Comparison of ENCODE assay signal across 18 cellular contexts in the genomic region with DNA sequence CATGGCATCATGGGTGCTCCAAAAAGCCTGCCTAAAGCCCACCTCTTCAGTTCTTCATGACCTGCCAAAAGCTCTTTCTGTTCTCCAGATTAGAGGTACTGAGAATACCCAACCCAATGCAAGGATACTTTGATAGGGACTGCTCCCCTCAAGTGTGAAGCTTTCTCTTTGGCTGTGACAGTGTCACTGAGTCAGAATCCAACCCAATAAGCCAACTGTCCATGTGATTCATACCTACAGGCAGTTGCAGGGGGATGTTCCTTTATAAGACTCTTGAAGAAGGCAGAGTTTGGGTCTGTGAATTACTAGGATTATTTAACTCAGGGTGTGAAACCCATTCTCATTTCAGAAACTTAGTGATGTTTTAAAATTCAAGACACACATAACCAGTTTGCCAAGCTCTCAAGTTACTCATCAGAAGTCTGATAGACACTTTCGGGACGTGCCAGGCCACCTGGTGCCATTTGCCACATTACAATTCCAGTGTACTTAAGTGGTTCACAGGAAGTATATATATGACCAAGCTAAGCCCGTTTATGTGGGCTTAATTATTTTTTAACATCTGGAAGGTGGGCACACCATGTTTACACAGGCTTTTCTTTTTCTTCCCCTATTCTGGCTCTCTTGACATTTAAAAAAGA.
"Had no signal": no experiment of that assay in that cellular context is flagged by ENCODE, and none has a peak within 500 bp of the region (broad histone marks: within the 10 kb centered on the region; RNA-seq: fewer than 3 reads in every experiment).

No MANE protein-coding gene starts in this region.

- H3K4me1 Mint-ChIP-seq: memory B cell, naive B cell had no signal

- H3K27ac ChIP-seq: body of pancreas, heart right ventricle, stomach, thoracic aorta, upper lobe of right lung had no signal

- H3K9me3 Mint-ChIP-seq: effector memory CD8-positive, alpha-beta T cell had no signal

- H3K4me3 ChIP-seq: body of pancreas, heart right ventricle, stomach, thoracic aorta, upper lobe of right lung had no signal

- H3K4me3 Mint-ChIP-seq: effector memory CD8-positive, alpha-beta T cell; memory B cell; naive B cell; neural crest cell had no signal

- H3K9me3 ChIP-seq: body of pancreas, heart right ventricle, stomach, thoracic aorta, upper lobe of right lung had no signal

- H3K27me3 Mint-ChIP-seq: effector memory CD8-positive, alpha-beta T cell; naive B cell had no signal

- ATAC-seq: body of pancreas; effector memory CD8-positive, alpha-beta T cell; heart right ventricle; upper lobe of right lung had no signal

- H3K36me3 Mint-ChIP-seq: memory B cell, naive B cell had no signal

- DNase-seq: activated CD4-positive, alpha-beta T cell treated with anti-CD3 and anti-CD28 coated beads for 4 hours; activated CD8-positive, alpha-beta memory T cell treated with anti-CD3 and anti-CD28 coated beads for 24 hours; activated CD8-positive, alpha-beta memory T cell treated with anti-CD3 and anti-CD28 coated beads, Interleukin-2, amount 50 U/mL, for 48 hours; activated naive CD4-positive, alpha-beta T cell; body of pancreas; caudate nucleus; effector memory CD8-positive, alpha-beta T cell; heart right ventricle; kidney glomerular epithelial cell; naive B cell; stimulated activated CD4-positive, alpha-beta T cell treated with anti-CD3 and anti-CD28 coated beads, Interleukin-12 subunit alpha, Interleukin-12 subunit beta, amount 100 ng/mL, for 4 hours; stimulated activated CD4-positive, alpha-beta T cell treated with anti-CD3 and anti-CD28 coated beads, Interleukin-2, amount 100 ng/mL, for 24 hours; stomach; SW 1271; upper lobe of right lung had no signal

- H3K4me1 ChIP-seq: upper lobe of right lung had no signal

- H3K27ac Mint-ChIP-seq: effector memory CD8-positive, alpha-beta T cell; memory B cell; naive B cell had no signal

- H3K27me3 ChIP-seq: body of pancreas, heart right ventricle, stomach, upper lobe of right lung had no signal
